ENCODE assay signal across 35 cellular contexts in the genomic region with DNA sequence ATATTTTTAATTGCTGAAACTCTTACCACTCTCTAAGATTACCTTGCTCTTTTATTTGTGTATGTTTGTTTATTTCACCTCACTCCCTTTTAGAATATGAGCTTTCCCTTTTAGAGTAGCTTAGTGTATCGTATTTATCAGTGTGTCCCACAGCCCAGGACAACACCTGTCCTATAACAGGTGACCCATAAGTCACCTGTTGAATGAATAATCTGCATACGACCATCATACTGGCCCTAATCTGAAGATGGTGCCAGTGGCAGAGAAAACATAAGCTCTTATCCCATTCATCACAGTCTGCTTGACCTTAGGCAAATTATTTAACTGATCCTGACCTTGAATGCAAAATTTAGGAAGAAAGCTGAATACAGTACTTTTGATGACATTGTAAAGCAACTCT.
"Had no signal": no experiment of that assay in that cellular context is flagged by ENCODE, and none has a peak within 500 bp of the region (broad histone marks: within the 10 kb centered on the region; RNA-seq: fewer than 3 reads in every experiment).

No MANE protein-coding gene starts in this region.

- H3K27me3 ChIP-seq: MG63 had no signal

- H3K9me3 ChIP-seq: MG63 had no signal

- H3K36me3 ChIP-seq: MG63 had no signal

- H3K4me3 ChIP-seq: MG63 had no signal

- DNase-seq: Karpas-422, Kasumi-1, MG63, MM.1S, NCI-H1048, NCI-H1092, NCI-H1092 treated with DMSO at 0.1 percent for 48 hours, NCI-H1105, NCI-H1105 treated with DMSO at 0.1 percent for 48 hours, NCI-H1417, NCI-H1417 treated with DMSO at 0.1 percent for 48 hours, NCI-H1436, NCI-H1436 treated with DMSO at 0.1 percent for 48 hours, NCI-H146, NCI-H1694, NCI-H1694 treated with DMSO at 0.1 percent for 48 hours, NCI-H187, NCI-H187 treated with DMSO at 0.1 percent for 48 hours, NCI-H1930, NCI-H2029, NCI-H2029 treated with DMSO at 0.1 percent for 48 hours, NCI-H2081, NCI-H2081 treated with DMSO at 0.1 percent for 48 hours, NCI-H2107, NCI-H2171, NCI-H2171 treated with DMSO at 0.1 percent for 48 hours, NCI-H2227 treated with DMSO at 0.1 percent for 48 hours, NCI-H226, NCI-H345, NCI-H446, NCI-H446 treated with DMSO at 0.1 percent for 48 hours, NCI-H510A, NCI-H510A treated with DMSO at 0.1 percent for 48 hours, NCI-H524, NCI-H524 treated with DMSO at 0.1 percent for 48 hours had no signal
